Comparison of ENCODE assay signal across 19 cellular contexts in the genomic region with DNA sequence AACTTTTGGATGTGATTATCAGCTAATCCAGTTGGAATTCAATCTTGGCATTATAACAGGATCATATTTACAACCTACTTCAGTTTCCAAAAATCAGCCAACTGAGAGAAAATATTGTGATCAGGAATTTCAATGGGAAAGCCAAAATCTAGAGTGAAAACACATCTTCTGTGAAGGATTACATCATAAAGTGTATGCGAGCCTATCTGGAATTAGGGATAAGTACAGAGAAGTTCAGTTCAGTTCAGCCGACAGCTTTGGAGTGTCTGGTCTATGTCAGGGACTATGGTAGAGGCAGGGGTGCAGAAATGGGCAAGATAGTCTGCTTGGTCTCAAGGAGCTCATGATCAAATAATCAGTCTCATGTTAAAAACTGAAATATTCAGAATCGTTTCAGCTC. TPM values are rescaled to one million over a fixed set of nuclear protein-coding genes. Genes with fewer than 3 reads are reported as not detected.
A peak's percentile ranks its signal among the peaks of the same experiment; 100 is the strongest.
DNase-seq lines count a peak whose midpoint lies in the region; ATAC-seq and TF ChIP-seq lines count a peak whose summit lies in the region.
"Had no signal": no experiment of that assay in that cellular context is flagged by ENCODE, and none has a peak within 500 bp of the region (broad histone marks: within the 10 kb centered on the region; RNA-seq: fewer than 3 reads in every experiment).

No MANE protein-coding gene starts in this region.

- H3K27ac ChIP-seq in SK-N-MC (no peak overlapping the region), uterus (peak overlapping the region; percentile 77 to 84), RWPE1 (no peak overlapping the region)
- H3K27ac ChIP-seq: foreskin keratinocyte, PC-9, spleen had no signal

- no peak for TF ChIP-seq CTCF in fibroblast of mammary gland (conservative IDR thresholded peaks at IDR 0.05; ENCODE audit: control insufficient read depth, insufficient read depth, low read depth, low read length)
- TF ChIP-seq CTCF in uterus (IDR thresholded peaks at IDR 0.05), result no peak
- no peak for TF ChIP-seq CTCF in RWPE1 (conservative IDR thresholded peaks at IDR 0.05; ENCODE audit: low read depth)

- peaks cover 0 to 7% of the 10 kb centered on the region in 2 donors for H3K4me1 ChIP-seq in uterus
- H3K4me1 ChIP-seq: foreskin keratinocyte, spleen had no signal

- no peaks in the 10 kb centered on the region for H3K27me3 ChIP-seq in uterus
- H3K27me3 ChIP-seq: foreskin keratinocyte had no signal

- ATAC-seq in GM18873 (IDR thresholded peaks at IDR 0.05; ENCODE audit: low FRiP score, unreplicated experiment), result no peak
- ATAC-seq: activated T-helper 17 cell treated with anti-CD3 and anti-CD28 coated beads, Interleukin-2, amount 50 U/mL, for 72 hours; stimulated activated naive CD8-positive, alpha-beta T cell treated with anti-CD3 and anti-CD28 coated beads, Interleukin-15, amount 100 ng/mL, for 72 hours had no signal

- DNase-seq in SK-N-MC (ENCODE audit: low read depth, low spot score) (no peak), fibroblast of mammary gland (ENCODE audit: low read depth) (peak; percentile 49), myocyte (ENCODE audit: low read depth) (peak; percentile 37), uterus (peak in 1 of 2 donors; percentile 39), DMS53 treated with DMSO at 0.1 percent for 48 hours (lab: John Stamatoyannopoulos, UW; ENCODE audit: unreplicated experiment) (no peak), RWPE1 (ENCODE audit: low spot score) (no peak)
- no peak for DNase-seq in activated CD4-positive, CD25-positive, alpha-beta regulatory T cell (lab: John Stamatoyannopoulos, UW)
- DNase-seq: activated CD8-positive, alpha-beta memory T cell treated with anti-CD3 and anti-CD28 coated beads for 24 hours; amygdala; CD4-positive, alpha-beta T cell; foreskin keratinocyte; mammary epithelial cell; NCI-H2029; PC-9; spleen; stimulated activated naive CD8-positive, alpha-beta T cell treated with anti-CD3 and anti-CD28 coated beads, Interleukin-15, amount 100 ng/mL, for 72 hours; T-helper 1 cell had no signal

- CTCF ChIA-PET in RWPE1 (lab: Yijun Ruan, JAX), result no interaction called here

- TF ChIP-seq POLR2A in uterus (IDR thresholded peaks at IDR 0.05), result no peak

- H3K36me3 ChIP-seq in SK-N-MC (ENCODE audit: insufficient read depth, low read length) (no peaks in the 10 kb centered on the region), uterus (no peaks in the 10 kb centered on the region)
- H3K36me3 ChIP-seq: spleen had no signal

- H3K9ac ChIP-seq in SK-N-MC (ENCODE audit: insufficient read length), result peak overlapping the region; percentile 37

- intact Hi-C loops in uterus (cut with DNase I; ENCODE audit: low total_unique reads), result no loop called here

- no peaks in the 10 kb centered on the region for H3K9me3 ChIP-seq in SK-N-MC (ENCODE audit: low read depth, low read length)
- H3K9me3 ChIP-seq in uterus, result no peaks in the 10 kb centered on the region
- H3K9me3 ChIP-seq: spleen had no signal

- POLR2A ChIA-PET in RWPE1 (lab: Yijun Ruan, JAX; ENCODE audit: low non-redundant PET), result no interaction called here

- H3K4me3 ChIP-seq in SK-N-MC (no peak overlapping the region), fibroblast of mammary gland (ENCODE audit: control insufficient read depth, low read depth, low read length) (no peak overlapping the region), uterus (no peak overlapping the region)
- H3K4me3 ChIP-seq: PC-9, spleen had no signal

RNA-seq across cellular contexts. Expression of a gene that starts 12.3 kb away (rescaled TPM):
- total RNA-seq in myocyte (12.4 and 15.8 TPM in 2 replicates), uterus (10 to 100 TPM in 3 of 4 donors, 1 to 10 TPM in 1; 2.4 to 46.9 (median 23.1) TPM)
- 4.2 TPM for polyA plus RNA-seq in myocyte (2012)

Comparison
In these comparisons a context has a peak if more than half of its experiments do, and no peak if none do; other contexts are left out.
1. DNase-seq: peak in fibroblast of mammary gland (single experiment) and myocyte (single experiment); none in SK-N-MC (single experiment), DMS53 treated with DMSO at 0.1 percent for 48 hours (single experiment), activated CD4-positive, CD25-positive, alpha-beta regulatory T cell (0 of 4) and RWPE1 (single experiment).
2. H3K27ac ChIP-seq: peak in uterus (2 of 2); none in SK-N-MC (single experiment) and RWPE1 (single experiment).